20 cellular contexts compared by ENCODE assay signal in genomic region chr7:94389381-94389780, GRCh38. TPM values are rescaled to one million over a fixed set of nuclear protein-coding genes. Genes with fewer than 3 reads are reported as not detected.
A peak's percentile ranks its signal among the peaks of the same experiment; 100 is the strongest.
DNase-seq lines count a peak whose midpoint lies in the region; ATAC-seq and TF ChIP-seq lines count a peak whose summit lies in the region.
"Had no signal": no experiment of that assay in that cellular context is flagged by ENCODE, and none has a peak within 500 bp of the region (broad histone marks: within the 10 kb centered on the region; RNA-seq: fewer than 3 reads in every experiment).

No MANE protein-coding gene starts in this region.

- H3K9me3 ChIP-seq in AG04450 (ENCODE audit: control insufficient read depth, insufficient read depth, low read length) (no peaks in the 10 kb centered on the region), ascending aorta (no peaks in the 10 kb centered on the region), gastrocnemius medialis (no peaks in the 10 kb centered on the region)

- no peaks in the 10 kb centered on the region for H3K36me3 Mint-ChIP-seq in nephron progenitor cell (ENCODE audit: low read depth)
- no peaks in the 10 kb centered on the region for H3K36me3 Mint-ChIP-seq in effector memory CD8-positive, alpha-beta T cell (ENCODE audit: insufficient read depth)

- H3K36me3 ChIP-seq in ascending aorta = no peaks in the 10 kb centered on the region
- H3K36me3 ChIP-seq in gastrocnemius medialis = no peaks in the 10 kb centered on the region

- DNase-seq in AG04450 (ENCODE audit: low read depth, low spot score) = no peak
- no peak for DNase-seq in ascending aorta (ENCODE audit: low spot score in 2 of 2)
- DNase-seq in fibroblast of the aortic adventitia (ENCODE audit: low read depth) = peak; percentile 57
- DNase-seq in nephron progenitor cell = no peak
- DNase-seq in effector memory CD8-positive, alpha-beta T cell = no peak
- DNase-seq in activated CD4-positive, alpha-beta T cell treated with anti-CD3 and anti-CD28 coated beads, Interleukin-2, amount 50 U/mL, for 1 hour = no peak
- no peak for DNase-seq in KG1 (lab: John Stamatoyannopoulos, UW)
- DNase-seq in gastrocnemius medialis = no peak
- DNase-seq: 8988T, COR-L47, DMS 273 treated with DMSO at 0.1 percent for 48 hours, H7, Karpas-422, NCI-H1417 treated with DMSO at 0.1 percent for 48 hours, NCI-H187 treated with DMSO at 0.1 percent for 48 hours, NCI-H226, PC-9 had no signal

- CTCF ChIA-PET in AG04450 (lab: Charles Lee) = interaction anchor here (0.8 to 6.2 kb wide), 4 partner anchors 47 to 101 kb away, joined by 3 to 38 read pairs (median 5); no protein-coding TSS in a partner anchor

- peaks cover 9% of the 10 kb centered on the region for H3K27me3 Mint-ChIP-seq in nephron progenitor cell (ENCODE audit: low read depth, poor library complexity)
- H3K27me3 Mint-ChIP-seq in effector memory CD8-positive, alpha-beta T cell = peaks cover 17 to 21% of the 10 kb centered on the region in 2 donors

- peaks cover 48% of the 10 kb centered on the region for H3K4me1 Mint-ChIP-seq in nephron progenitor cell
- no peaks in the 10 kb centered on the region for H3K4me1 Mint-ChIP-seq in effector memory CD8-positive, alpha-beta T cell (ENCODE audit: low read depth in 2 of 2)
- H3K4me1 Mint-ChIP-seq: B cell had no signal

- H3K4me3 Mint-ChIP-seq in nephron progenitor cell = no peak overlapping the region
- H3K4me3 Mint-ChIP-seq in effector memory CD8-positive, alpha-beta T cell = no peak overlapping the region
- H3K4me3 Mint-ChIP-seq: B cell had no signal

- no peaks in the 10 kb centered on the region for H3K9me3 Mint-ChIP-seq in nephron progenitor cell
- peaks cover 0 to 3% of the 10 kb centered on the region in 2 donors for H3K9me3 Mint-ChIP-seq in effector memory CD8-positive, alpha-beta T cell

- TF ChIP-seq CTCF in AG04450 (IDR thresholded peaks at IDR 0.05; ENCODE audit: low read depth, low read length) (no peak), ascending aorta (IDR thresholded peaks at IDR 0.05) (no peak), fibroblast of the aortic adventitia (IDR thresholded peaks at IDR 0.05; ENCODE audit: insufficient read depth, low read length) (no peak), nephron progenitor cell (IDR thresholded peaks at IDR 0.05) (no peak), gastrocnemius medialis (IDR thresholded peaks at IDR 0.05 in 4 of 5, conservative IDR thresholded peaks at IDR 0.05 in 1 of 5) (no peak)

- peaks cover 3 to 17% of the 10 kb centered on the region in 2 donors for H3K4me1 ChIP-seq in ascending aorta
- no peaks in the 10 kb centered on the region for H3K4me1 ChIP-seq in gastrocnemius medialis

- no peak for TF ChIP-seq POLR2A in gastrocnemius medialis (IDR thresholded peaks at IDR 0.05)

- POLR2A ChIA-PET in AG04450 (lab: Yijun Ruan, JAX) = interaction anchor here (0.7 to 2.3 kb wide), 5 partner anchors 13 to 92 kb away, joined by 3 to 8 read pairs (median 3); no protein-coding TSS in a partner anchor

- H3K27me3 ChIP-seq in AG04450 (ENCODE audit: control insufficient read depth, insufficient read depth, low read length) (no peaks in the 10 kb centered on the region), ascending aorta (no peaks in the 10 kb centered on the region), gastrocnemius medialis (peaks cover 0 to 7% (median 5%) of the 10 kb centered on the region in 3 donors)

- H3K4me3 ChIP-seq in AG04450 (ENCODE audit: low read depth, low read length) = no peak overlapping the region
- no peak overlapping the region for H3K4me3 ChIP-seq in ascending aorta
- no peak overlapping the region for H3K4me3 ChIP-seq in fibroblast of the aortic adventitia (ENCODE audit: low read depth, low read length)
- H3K4me3 ChIP-seq in gastrocnemius medialis = no peak overlapping the region
- H3K4me3 ChIP-seq: PC-9 had no signal

- intact Hi-C loops in ascending aorta (cut with DNase I) = no loop called here
- intact Hi-C loops in gastrocnemius medialis (cut with DNase I; ENCODE audit: low total_unique reads) = no loop called here

- peak overlapping the region; percentile 53 for H3K27ac ChIP-seq in AG04450 (ENCODE audit: low read depth, low read length)
- peak overlapping the region; percentile 23 to 42 for H3K27ac ChIP-seq in ascending aorta
- H3K27ac ChIP-seq in gastrocnemius medialis = no peak overlapping the region
- H3K27ac ChIP-seq: PC-9 had no signal

- no peak for ATAC-seq in effector memory CD8-positive, alpha-beta T cell (replicated peaks)
- no peak for ATAC-seq in gastrocnemius medialis

- in situ Hi-C loops in gastrocnemius medialis (cut with MboI; ENCODE audit: low sequenced_read_pairs in 4 of 4) = no loop called here

- peak overlapping the region; percentile 64 for H3K27ac Mint-ChIP-seq in nephron progenitor cell
- H3K27ac Mint-ChIP-seq in effector memory CD8-positive, alpha-beta T cell = no peak overlapping the region
- H3K27ac Mint-ChIP-seq: B cell had no signal

RNA-seq across cellular contexts. Expression of gene COL1A2, which starts 5.3 kb away (rescaled TPM):
- 4,545 and 4,815 TPM in 2 replicates for polyA plus RNA-seq in AG04450 (2011; rRNA removed)
- 1,782 and 1,823 TPM in 2 replicates for polyA minus RNA-seq in AG04450 (2011; rRNA and poly(A)+ RNA removed)
- total RNA-seq in ascending aorta = 692 TPM
- total RNA-seq in fibroblast of the aortic adventitia (ENCODE audit: low replicate concordance) = 4,453 and 32,213 TPM in 2 replicates
- 10 to 100 TPM; 11.2 to 43.6 (median 18.7) TPM for total RNA-seq in gastrocnemius medialis
- total RNA-seq: HT-29, MCF 10A, PC-9 had no signal

Comparison
In these comparisons a context has a peak if more than half of its experiments do, and no peak if none do; other contexts are left out.
1. H3K27ac ChIP-seq: peak in AG04450 (single experiment) and ascending aorta (2 of 2); none in gastrocnemius medialis (0 of 4).
2. RNA of gene COL1A2, which starts 5.3 kb away (total RNA-seq): 4,453 to 32,213 TPM in fibroblast of the aortic adventitia and 692 TPM in ascending aorta (single experiment); 11.2 to 43.6 TPM in gastrocnemius medialis; every median in the first group is over 10 times any median in the second.